In genomic region chr6:170552765-170553685, GRCh38 we compare ENCODE assay signal across 1 cellular context.
TF ChIP-seq lines count a peak whose summit lies in the region.

Gene PSMB1, minus strand, starts transcription at chr6:170553307. Its CDS starts 65 bp downstream, at chr6:170553242.

TF ChIP-seq in HepG2, 621 proteins besides CTCF, POLR2A, EP300 and RAD21 (continued from another document and continues in another):
- TF ChIP-seq ELK4 (CRISPR knock-in tag; IDR thresholded peaks at IDR 0.05; ENCODE audit: borderline replicate concordance) (no peak; the same call in 1 of the 2 replicates), FOXJ3 (CRISPR knock-in tag; IDR thresholded peaks at IDR 0.05; ENCODE audit: borderline replicate concordance) (peak; percentile 13; the same call in 1 of the 2 replicates), ARID2 (CRISPR knock-in tag; IDR thresholded peaks at IDR 0.05; ENCODE audit: borderline replicate concordance) (peak; percentile 64; the same call in 1 of the 2 replicates), ZNF3 (CRISPR knock-in tag; IDR thresholded peaks at IDR 0.05) (no peak), ZMAT5 (CRISPR knock-in tag; IDR thresholded peaks at IDR 0.05; ENCODE audit: borderline replicate concordance, low read depth) (no peak), DBP (CRISPR knock-in tag; IDR thresholded peaks at IDR 0.05; ENCODE audit: not compliant biosample characterization) (peak; percentile 27), ZNF704 (CRISPR knock-in tag; IDR thresholded peaks at IDR 0.05; ENCODE audit: borderline replicate concordance) (0 out of 2 replicates have a peak, but pooled peaks have one; percentile 64), MAFF (IDR thresholded peaks at IDR 0.05; ENCODE audit: low read depth, low read length) (peak; percentile 77), ZNF276 (CRISPR knock-in tag; IDR thresholded peaks at IDR 0.05; ENCODE audit: low read depth) (peak; percentile 50; the same call in 1 of the 2 replicates), HNRNPLL (IDR thresholded peaks at IDR 0.05; ENCODE audit: low read depth, low read length, poor library complexity, severe bottlenecking) (peak; percentile 82), KLF11 (CRISPR knock-in tag; IDR thresholded peaks at IDR 0.05) (no peak), HNF4G (IDR thresholded peaks at IDR 0.05; ENCODE audit: borderline replicate concordance, low read depth, low read length) (peak; percentile 52; the same call in 1 of the 2 replicates), HNF4G (CRISPR knock-in tag; IDR thresholded peaks at IDR 0.05; ENCODE audit: borderline replicate concordance, low read depth) (peak; percentile 50; the same call in 1 of the 2 replicates), HMG20A (CRISPR knock-in tag; IDR thresholded peaks at IDR 0.05; ENCODE audit: borderline replicate concordance) (0 out of 2 replicates have a peak, but pooled peaks have one; percentile 23), KMT2A (CRISPR knock-in tag; IDR thresholded peaks at IDR 0.05) (peak; percentile 98), MXD3 (CRISPR knock-in tag; IDR thresholded peaks at IDR 0.05) (peak; percentile 83), SKIL (CRISPR knock-in tag; IDR thresholded peaks at IDR 0.05; ENCODE audit: borderline replicate concordance) (no peak; the same call in 1 of the 2 replicates), ZNF670 (CRISPR knock-in tag; IDR thresholded peaks at IDR 0.05; ENCODE audit: borderline replicate concordance) (peak; percentile 74; the same call in 1 of the 2 replicates), ARID4A (CRISPR knock-in tag; IDR thresholded peaks at IDR 0.05; ENCODE audit: borderline replicate concordance) (peak; percentile 94; the same call in 1 of the 2 replicates), POLR2AphosphoS2 (IDR thresholded peaks at IDR 0.05; ENCODE audit: low read depth, low read length) (peak; percentile 87; the same call in 1 of the 2 replicates), SAP130 (CRISPR knock-in tag; IDR thresholded peaks at IDR 0.05; ENCODE audit: low read depth) (peak; percentile 97), ZNF451 (CRISPR knock-in tag; IDR thresholded peaks at IDR 0.05) (no peak; the same call in 1 of the 2 replicates), U2AF1 (optimal IDR thresholded peaks at IDR 0.05; ENCODE audit: low read depth, low read length) (peak; percentile 81), NCOA5 (CRISPR knock-in tag; IDR thresholded peaks at IDR 0.05) (no peak), ZNF251 (CRISPR knock-in tag; IDR thresholded peaks at IDR 0.05) (no peak), GATA4 (IDR thresholded peaks at IDR 0.05; ENCODE audit: borderline replicate concordance, low read depth) (peak; percentile 45; the same call in 1 of the 2 replicates), GABPB1 (CRISPR knock-in tag; IDR thresholded peaks at IDR 0.05) (peak; percentile 99), ZNF747 (CRISPR knock-in tag; IDR thresholded peaks at IDR 0.05; ENCODE audit: borderline replicate concordance) (no peak; the same call in 1 of the 2 replicates), E2F1 (CRISPR knock-in tag; IDR thresholded peaks at IDR 0.05) (peak; percentile 60), ZZZ3 (CRISPR knock-in tag; IDR thresholded peaks at IDR 0.05; ENCODE audit: borderline replicate concordance) (0 out of 2 replicates have a peak, but pooled peaks have one; percentile 62), BHLHE40 (IDR thresholded peaks at IDR 0.05; ENCODE audit: low read length) (0 out of 2 replicates have a peak, but pooled peaks have one; percentile 5), HMG20B (CRISPR knock-in tag; conservative IDR thresholded peaks at IDR 0.05) (peak; percentile 67), ZNF333 (CRISPR knock-in tag; IDR thresholded peaks at IDR 0.05; ENCODE audit: borderline replicate concordance) (peak; percentile 18; the same call in 1 of the 2 replicates), HCFC1 (IDR thresholded peaks at IDR 0.05; ENCODE audit: low read depth, low read length) (peak; percentile 70), ZBTB46 (CRISPR knock-in tag; IDR thresholded peaks at IDR 0.05; ENCODE audit: borderline replicate concordance) (no peak), TCF7 (IDR thresholded peaks at IDR 0.05; ENCODE audit: low read depth) (peak; percentile 30; the same call in 1 of the 2 replicates), ZBTB8A (CRISPR knock-in tag; IDR thresholded peaks at IDR 0.05; ENCODE audit: borderline replicate concordance, low read depth) (peak; percentile 3; the same call in 1 of the 2 replicates), HMGXB4 (CRISPR knock-in tag; IDR thresholded peaks at IDR 0.05; ENCODE audit: borderline replicate concordance in 1 of 2, low read depth in 1 of 2) (peak; percentile 69 to 81; a peak in 3 of 4 replicates), KMT2B (CRISPR knock-in tag; IDR thresholded peaks at IDR 0.05) (peak; percentile 98), MXI1 (IDR thresholded peaks at IDR 0.05; ENCODE audit: borderline replicate concordance, low read depth, low read length) (peak; percentile 89; the same call in 2 of the 3 replicates), SP1 (IDR thresholded peaks at IDR 0.05) (no peak), SP1 (CRISPR knock-in tag; IDR thresholded peaks at IDR 0.05) (0 out of 2 replicates have a peak, but pooled peaks have one; percentile 19)
